ENCODE assay signal across 1 cellular context in the genomic region with DNA sequence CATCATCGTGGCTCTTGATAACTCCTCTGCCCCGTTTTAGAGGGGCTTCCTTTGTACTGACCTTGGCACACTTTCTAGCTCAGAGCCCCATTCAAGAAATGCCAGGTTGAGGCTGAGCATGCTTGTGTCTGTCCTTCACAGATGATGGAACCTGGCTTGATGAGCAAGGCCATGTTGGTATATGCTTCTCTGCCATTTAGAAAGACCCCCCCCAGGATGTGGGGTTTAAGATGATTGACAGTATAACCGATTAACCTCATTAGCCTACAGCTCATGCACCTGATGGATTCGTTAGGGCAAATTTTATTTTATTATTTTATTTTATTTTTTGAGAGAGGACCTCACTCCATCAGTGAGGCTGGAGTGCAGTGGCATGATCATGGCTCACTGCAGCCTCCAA.
TF ChIP-seq lines count a peak whose summit lies in the region.

No MANE protein-coding gene starts in this region.

TF ChIP-seq in HepG2, 621 proteins besides CTCF, POLR2A, EP300 and RAD21 (continued from another document):
- TF ChIP-seq NR2F6 (IDR thresholded peaks at IDR 0.05) (no peak), NR2F6 (CRISPR knock-in tag; IDR thresholded peaks at IDR 0.05) (no peak), ZNF460 (CRISPR knock-in tag; IDR thresholded peaks at IDR 0.05; ENCODE audit: borderline replicate concordance) (no peak), ISX (CRISPR knock-in tag; conservative IDR thresholded peaks at IDR 0.05) (no peak), ZNF713 (CRISPR knock-in tag; IDR thresholded peaks at IDR 0.05) (no peak), TCF12 (IDR thresholded peaks at IDR 0.05) (no peak), TCF12 (CRISPR knock-in tag; IDR thresholded peaks at IDR 0.05) (no peak), TCF7L2 (IDR thresholded peaks at IDR 0.05; ENCODE audit: low read depth, low read length) (no peak), POLR2G (IDR thresholded peaks at IDR 0.05; ENCODE audit: low read depth, low read length) (no peak), ZNF263 (CRISPR knock-in tag; IDR thresholded peaks at IDR 0.05) (no peak), RNF2 (conservative IDR thresholded peaks at IDR 0.05; ENCODE audit: low read depth) (no peak), XBP1 (CRISPR knock-in tag; IDR thresholded peaks at IDR 0.05) (no peak), REPIN1 (CRISPR knock-in tag; IDR thresholded peaks at IDR 0.05; ENCODE audit: borderline replicate concordance, low read depth) (no peak), PHB2 (IDR thresholded peaks at IDR 0.05; ENCODE audit: partially characterized antibody) (no peak), ZZZ3 (CRISPR knock-in tag; IDR thresholded peaks at IDR 0.05; ENCODE audit: borderline replicate concordance) (no peak)
- TF ChIP-seq, protein P1, sequence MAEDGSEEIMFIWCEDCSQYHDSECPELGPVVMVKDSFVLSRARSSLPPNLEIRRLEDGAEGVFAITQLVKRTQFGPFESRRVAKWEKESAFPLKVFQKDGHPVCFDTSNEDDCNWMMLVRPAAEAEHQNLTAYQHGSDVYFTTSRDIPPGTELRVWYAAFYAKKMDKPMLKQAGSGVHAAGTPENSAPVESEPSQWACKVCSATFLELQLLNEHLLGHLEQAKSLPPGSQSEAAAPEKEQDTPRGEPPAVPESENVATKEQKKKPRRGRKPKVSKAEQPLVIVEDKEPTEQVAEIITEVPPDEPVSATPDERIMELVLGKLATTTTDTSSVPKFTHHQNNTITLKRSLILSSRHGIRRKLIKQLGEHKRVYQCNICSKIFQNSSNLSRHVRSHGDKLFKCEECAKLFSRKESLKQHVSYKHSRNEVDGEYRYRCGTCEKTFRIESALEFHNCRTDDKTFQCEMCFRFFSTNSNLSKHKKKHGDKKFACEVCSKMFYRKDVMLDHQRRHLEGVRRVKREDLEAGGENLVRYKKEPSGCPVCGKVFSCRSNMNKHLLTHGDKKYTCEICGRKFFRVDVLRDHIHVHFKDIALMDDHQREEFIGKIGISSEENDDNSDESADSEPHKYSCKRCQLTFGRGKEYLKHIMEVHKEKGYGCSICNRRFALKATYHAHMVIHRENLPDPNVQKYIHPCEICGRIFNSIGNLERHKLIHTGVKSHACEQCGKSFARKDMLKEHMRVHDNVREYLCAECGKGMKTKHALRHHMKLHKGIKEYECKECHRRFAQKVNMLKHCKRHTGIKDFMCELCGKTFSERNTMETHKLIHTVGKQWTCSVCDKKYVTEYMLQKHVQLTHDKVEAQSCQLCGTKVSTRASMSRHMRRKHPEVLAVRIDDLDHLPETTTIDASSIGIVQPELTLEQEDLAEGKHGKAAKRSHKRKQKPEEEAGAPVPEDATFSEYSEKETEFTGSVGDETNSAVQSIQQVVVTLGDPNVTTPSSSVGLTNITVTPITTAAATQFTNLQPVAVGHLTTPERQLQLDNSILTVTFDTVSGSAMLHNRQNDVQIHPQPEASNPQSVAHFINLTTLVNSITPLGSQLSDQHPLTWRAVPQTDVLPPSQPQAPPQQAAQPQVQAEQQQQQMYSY (CRISPR knock-in tag; IDR thresholded peaks at IDR 0.05): no peak
- TF ChIP-seq, protein P2, sequence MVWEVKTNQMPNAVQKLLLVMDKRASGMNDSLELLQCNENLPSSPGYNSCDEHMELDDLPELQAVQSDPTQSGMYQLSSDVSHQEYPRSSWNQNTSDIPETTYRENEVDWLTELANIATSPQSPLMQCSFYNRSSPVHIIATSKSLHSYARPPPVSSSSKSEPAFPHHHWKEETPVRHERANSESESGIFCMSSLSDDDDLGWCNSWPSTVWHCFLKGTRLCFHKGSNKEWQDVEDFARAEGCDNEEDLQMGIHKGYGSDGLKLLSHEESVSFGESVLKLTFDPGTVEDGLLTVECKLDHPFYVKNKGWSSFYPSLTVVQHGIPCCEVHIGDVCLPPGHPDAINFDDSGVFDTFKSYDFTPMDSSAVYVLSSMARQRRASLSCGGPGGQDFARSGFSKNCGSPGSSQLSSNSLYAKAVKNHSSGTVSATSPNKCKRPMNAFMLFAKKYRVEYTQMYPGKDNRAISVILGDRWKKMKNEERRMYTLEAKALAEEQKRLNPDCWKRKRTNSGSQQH (CRISPR knock-in tag; IDR thresholded peaks at IDR 0.05; ENCODE audit: low read depth): no peak
- TF ChIP-seq, protein P3, sequence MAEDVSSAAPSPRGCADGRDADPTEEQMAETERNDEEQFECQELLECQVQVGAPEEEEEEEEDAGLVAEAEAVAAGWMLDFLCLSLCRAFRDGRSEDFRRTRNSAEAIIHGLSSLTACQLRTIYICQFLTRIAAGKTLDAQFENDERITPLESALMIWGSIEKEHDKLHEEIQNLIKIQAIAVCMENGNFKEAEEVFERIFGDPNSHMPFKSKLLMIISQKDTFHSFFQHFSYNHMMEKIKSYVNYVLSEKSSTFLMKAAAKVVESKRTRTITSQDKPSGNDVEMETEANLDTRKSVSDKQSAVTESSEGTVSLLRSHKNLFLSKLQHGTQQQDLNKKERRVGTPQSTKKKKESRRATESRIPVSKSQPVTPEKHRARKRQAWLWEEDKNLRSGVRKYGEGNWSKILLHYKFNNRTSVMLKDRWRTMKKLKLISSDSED (CRISPR knock-in tag; IDR thresholded peaks at IDR 0.05): no peak
- TF ChIP-seq, protein P4, sequence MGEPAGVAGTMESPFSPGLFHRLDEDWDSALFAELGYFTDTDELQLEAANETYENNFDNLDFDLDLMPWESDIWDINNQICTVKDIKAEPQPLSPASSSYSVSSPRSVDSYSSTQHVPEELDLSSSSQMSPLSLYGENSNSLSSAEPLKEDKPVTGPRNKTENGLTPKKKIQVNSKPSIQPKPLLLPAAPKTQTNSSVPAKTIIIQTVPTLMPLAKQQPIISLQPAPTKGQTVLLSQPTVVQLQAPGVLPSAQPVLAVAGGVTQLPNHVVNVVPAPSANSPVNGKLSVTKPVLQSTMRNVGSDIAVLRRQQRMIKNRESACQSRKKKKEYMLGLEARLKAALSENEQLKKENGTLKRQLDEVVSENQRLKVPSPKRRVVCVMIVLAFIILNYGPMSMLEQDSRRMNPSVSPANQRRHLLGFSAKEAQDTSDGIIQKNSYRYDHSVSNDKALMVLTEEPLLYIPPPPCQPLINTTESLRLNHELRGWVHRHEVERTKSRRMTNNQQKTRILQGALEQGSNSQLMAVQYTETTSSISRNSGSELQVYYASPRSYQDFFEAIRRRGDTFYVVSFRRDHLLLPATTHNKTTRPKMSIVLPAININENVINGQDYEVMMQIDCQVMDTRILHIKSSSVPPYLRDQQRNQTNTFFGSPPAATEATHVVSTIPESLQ (CRISPR knock-in tag; conservative IDR thresholded peaks at IDR 0.05): no peak
- TF ChIP-seq, protein P5, sequence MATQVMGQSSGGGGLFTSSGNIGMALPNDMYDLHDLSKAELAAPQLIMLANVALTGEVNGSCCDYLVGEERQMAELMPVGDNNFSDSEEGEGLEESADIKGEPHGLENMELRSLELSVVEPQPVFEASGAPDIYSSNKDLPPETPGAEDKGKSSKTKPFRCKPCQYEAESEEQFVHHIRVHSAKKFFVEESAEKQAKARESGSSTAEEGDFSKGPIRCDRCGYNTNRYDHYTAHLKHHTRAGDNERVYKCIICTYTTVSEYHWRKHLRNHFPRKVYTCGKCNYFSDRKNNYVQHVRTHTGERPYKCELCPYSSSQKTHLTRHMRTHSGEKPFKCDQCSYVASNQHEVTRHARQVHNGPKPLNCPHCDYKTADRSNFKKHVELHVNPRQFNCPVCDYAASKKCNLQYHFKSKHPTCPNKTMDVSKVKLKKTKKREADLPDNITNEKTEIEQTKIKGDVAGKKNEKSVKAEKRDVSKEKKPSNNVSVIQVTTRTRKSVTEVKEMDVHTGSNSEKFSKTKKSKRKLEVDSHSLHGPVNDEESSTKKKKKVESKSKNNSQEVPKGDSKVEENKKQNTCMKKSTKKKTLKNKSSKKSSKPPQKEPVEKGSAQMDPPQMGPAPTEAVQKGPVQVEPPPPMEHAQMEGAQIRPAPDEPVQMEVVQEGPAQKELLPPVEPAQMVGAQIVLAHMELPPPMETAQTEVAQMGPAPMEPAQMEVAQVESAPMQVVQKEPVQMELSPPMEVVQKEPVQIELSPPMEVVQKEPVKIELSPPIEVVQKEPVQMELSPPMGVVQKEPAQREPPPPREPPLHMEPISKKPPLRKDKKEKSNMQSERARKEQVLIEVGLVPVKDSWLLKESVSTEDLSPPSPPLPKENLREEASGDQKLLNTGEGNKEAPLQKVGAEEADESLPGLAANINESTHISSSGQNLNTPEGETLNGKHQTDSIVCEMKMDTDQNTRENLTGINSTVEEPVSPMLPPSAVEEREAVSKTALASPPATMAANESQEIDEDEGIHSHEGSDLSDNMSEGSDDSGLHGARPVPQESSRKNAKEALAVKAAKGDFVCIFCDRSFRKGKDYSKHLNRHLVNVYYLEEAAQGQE (IDR thresholded peaks at IDR 0.05; ENCODE audit: borderline replicate concordance in 1 of 2, low read depth in 1 of 2, low read length in 2 of 2): no peak
- TF ChIP-seq, protein P6, sequence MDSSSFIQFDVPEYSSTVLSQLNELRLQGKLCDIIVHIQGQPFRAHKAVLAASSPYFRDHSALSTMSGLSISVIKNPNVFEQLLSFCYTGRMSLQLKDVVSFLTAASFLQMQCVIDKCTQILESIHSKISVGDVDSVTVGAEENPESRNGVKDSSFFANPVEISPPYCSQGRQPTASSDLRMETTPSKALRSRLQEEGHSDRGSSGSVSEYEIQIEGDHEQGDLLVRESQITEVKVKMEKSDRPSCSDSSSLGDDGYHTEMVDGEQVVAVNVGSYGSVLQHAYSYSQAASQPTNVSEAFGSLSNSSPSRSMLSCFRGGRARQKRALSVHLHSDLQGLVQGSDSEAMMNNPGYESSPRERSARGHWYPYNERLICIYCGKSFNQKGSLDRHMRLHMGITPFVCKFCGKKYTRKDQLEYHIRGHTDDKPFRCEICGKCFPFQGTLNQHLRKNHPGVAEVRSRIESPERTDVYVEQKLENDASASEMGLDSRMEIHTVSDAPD (CRISPR knock-in tag; IDR thresholded peaks at IDR 0.05): no peak
